ENCODE assay signal across 15 cellular contexts in the genomic region with DNA sequence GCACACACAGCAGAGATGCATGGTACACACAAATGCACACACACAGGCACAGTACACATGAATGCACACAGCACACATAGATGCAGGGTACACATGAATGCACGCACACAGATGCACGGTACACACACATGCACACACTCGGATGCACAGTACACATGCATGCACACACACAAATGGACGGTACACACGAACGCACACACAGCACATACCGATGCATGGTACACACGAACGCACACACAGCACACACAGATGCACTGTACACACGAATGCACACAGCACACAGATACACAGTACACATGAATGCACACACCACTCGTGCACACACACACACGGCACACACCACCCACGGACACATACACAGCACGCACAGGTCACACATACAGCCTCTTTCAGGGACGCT. TPM values are rescaled to one million over a fixed set of nuclear protein-coding genes. Genes with fewer than 3 reads are reported as not detected.
A peak's percentile ranks its signal among the peaks of the same experiment; 100 is the strongest.
DNase-seq lines count a peak whose midpoint lies in the region; ATAC-seq and TF ChIP-seq lines count a peak whose summit lies in the region.
"Had no signal": no experiment of that assay in that cellular context is flagged by ENCODE, and none has a peak within 500 bp of the region (broad histone marks: within the 10 kb centered on the region; RNA-seq: fewer than 3 reads in every experiment).

No MANE protein-coding gene starts in this region.

- no peak overlapping the region for H2BK15ac ChIP-seq in IMR-90 (ENCODE audit: low read depth, low read length)

- H3K36me3 ChIP-seq in IMR-90 (ENCODE audit: control insufficient read depth, insufficient read depth, low read length) (peaks cover 68% of the 10 kb centered on the region), trophoblast cell (ENCODE audit: control insufficient read depth in 1 of 2, insufficient read depth in 2 of 2, low read length in 2 of 2) (peaks cover 80 to 90% of the 10 kb centered on the region in 2 experiments), hepatocyte (replicated peaks; ENCODE audit: insufficient read depth, low read depth) (no peaks in the 10 kb centered on the region)

- H3K4me1 ChIP-seq in IMR-90 (ENCODE audit: control insufficient read depth, insufficient read depth, low read length): no peaks in the 10 kb centered on the region
- no peaks in the 10 kb centered on the region for H3K4me1 ChIP-seq in trophoblast cell (ENCODE audit: control insufficient read depth in 1 of 2, insufficient read depth in 2 of 2, low read length in 2 of 2)
- no peaks in the 10 kb centered on the region for H3K4me1 ChIP-seq in hepatocyte (ENCODE audit: insufficient read depth)
- H3K4me1 ChIP-seq: Caco-2 had no signal

- POLR2A ChIA-PET in IMR-90 (lab: Charles Lee; ENCODE audit: unreplicated experiment): no interaction called here

- H2BK12ac ChIP-seq in trophoblast cell (ENCODE audit: low read length): no peak overlapping the region

- 91% methylated on average over 10 of the region's 15 CpGs; no CpG with 5 or more reads in 1 of the 2 experiments for WGBS in IMR-90 (ENCODE audit: extremely low coverage in 2 of 2, insufficient read length in 1 of 2), 2 experiments
- WGBS in trophoblast cell (ENCODE audit: extremely low coverage, insufficient coverage, insufficient read length): no CpG with 5 or more reads among the region's 15 CpGs
- WGBS in hepatocyte (ENCODE audit: low lambda C conversion rate, missing lambda C conversion rate): 97% methylated on average over 15 of the region's 15 CpGs

- TF ChIP-seq RAD21 in IMR-90 (IDR thresholded peaks at IDR 0.05; ENCODE audit: low read length): no peak

- H3K4me3 Mint-ChIP-seq in activated naive CD4-positive, alpha-beta T cell treated with anti-CD3 and anti-CD28 coated beads, Interleukin-2, amount 10 ng/mL, durations not matched to agents 7 days and 5 days: no peak overlapping the region
- H3K4me3 Mint-ChIP-seq in endothelial cell (ENCODE audit: unreplicated experiment): peak overlapping the region; percentile 78
- H3K4me3 Mint-ChIP-seq: CD14-positive monocyte; CD8-positive, alpha-beta T cell had no signal

- H3K4me3 ChIP-seq in IMR-90 (ENCODE audit: insufficient read depth, low read depth, low read length): no peak overlapping the region
- peak overlapping the region; percentile 2 for H3K4me3 ChIP-seq in trophoblast cell (ENCODE audit: low read depth, low read length)
- H3K4me3 ChIP-seq in hepatocyte: no peak overlapping the region

- no peak overlapping the region for H3K27ac ChIP-seq in IMR-90 (ENCODE audit: insufficient read depth, low read length)
- H3K27ac ChIP-seq in trophoblast cell (ENCODE audit: low read depth, low read length): no peak overlapping the region
- no peak overlapping the region for H3K27ac ChIP-seq in hepatocyte
- H3K27ac ChIP-seq: 22Rv1 had no signal

- TF ChIP-seq POLR2A in IMR-90 (IDR thresholded peaks at IDR 0.05; ENCODE audit: low read depth, low read length): no peak

- DNase-seq in activated naive CD4-positive, alpha-beta T cell treated with anti-CD3 and anti-CD28 coated beads, Interleukin-2, amount 10 ng/mL, durations not matched to agents 7 days and 5 days: no peak
- DNase-seq in activated naive CD4-positive, alpha-beta T cell treated with Interleukin-2 at 50 U/mL for 16 hours: no peak
- no peak for DNase-seq in IMR-90
- DNase-seq in endothelial cell (ENCODE audit: low spot score): no peak
- DNase-seq in trophoblast cell: no peak
- DNase-seq in NCI-H82 treated with DMSO at 0.1 percent for 48 hours (lab: John Stamatoyannopoulos, UW; ENCODE audit: unreplicated experiment): no peak
- DNase-seq in hepatocyte (ENCODE audit: low spot score): no peak
- DNase-seq: Caco-2, DND-41, GDM1 had no signal

- H3K9ac ChIP-seq in IMR-90 (ENCODE audit: low read depth, low read length) (no peak overlapping the region), trophoblast cell (ENCODE audit: low read length) (no peak overlapping the region)

- no peak for TF ChIP-seq CTCF in IMR-90 (conservative IDR thresholded peaks at IDR 0.05; ENCODE audit: low read depth, low read length)
- TF ChIP-seq CTCF in endothelial cell (IDR thresholded peaks at IDR 0.05; ENCODE audit: unreplicated experiment): no peak
- no peak for TF ChIP-seq CTCF in hepatocyte (IDR thresholded peaks at IDR 0.05; ENCODE audit: poor library complexity)

- intact Hi-C loops in IMR-90 (cut with micrococcal nuclease): no loop called here

- no peak overlapping the region for H3K4me2 ChIP-seq in IMR-90 (ENCODE audit: low read depth, low read length)
- H3K4me2 ChIP-seq in trophoblast cell (ENCODE audit: low read length): no peak overlapping the region
- H3K4me2 ChIP-seq in hepatocyte: no peak overlapping the region

- H3K4ac ChIP-seq in IMR-90 (ENCODE audit: low read depth, low read length) (no peak overlapping the region), trophoblast cell (ENCODE audit: low read depth, low read length) (no peak overlapping the region)

- H3K9me3 ChIP-seq in IMR-90 (ENCODE audit: control insufficient read depth, insufficient read depth, low read length) (no peaks in the 10 kb centered on the region), trophoblast cell (ENCODE audit: insufficient read depth, low read depth, low read length) (peaks cover 13% of the 10 kb centered on the region), hepatocyte (ENCODE audit: low read depth) (no peaks in the 10 kb centered on the region)
- H3K9me3 ChIP-seq: Caco-2 had no signal

- H3K14ac ChIP-seq in IMR-90 (replicated peaks; ENCODE audit: low read depth, low read length) (no peak overlapping the region), trophoblast cell (ENCODE audit: low read length) (no peak overlapping the region)

- no peak overlapping the region for H4K5ac ChIP-seq in IMR-90 (ENCODE audit: low read depth, low read length)

- in situ Hi-C loops in IMR-90 (cut with MboI; ENCODE audit: low sequenced_read_pairs): no loop called here

- H3K27me3 ChIP-seq in IMR-90 (ENCODE audit: control insufficient read depth, insufficient read depth, low read length): no peaks in the 10 kb centered on the region
- no peaks in the 10 kb centered on the region for H3K27me3 ChIP-seq in trophoblast cell (ENCODE audit: insufficient read depth, low read length)
- no peaks in the 10 kb centered on the region for H3K27me3 ChIP-seq in hepatocyte

- H3K79me1 ChIP-seq in IMR-90 (ENCODE audit: low read depth in 1 of 2, low read length in 2 of 2) (peaks cover 0 to 13% of the 10 kb centered on the region in 2 experiments; a peak in 2 of 4 replicates), trophoblast cell (ENCODE audit: low read length) (no peaks in the 10 kb centered on the region)

- H3K56ac ChIP-seq in IMR-90 (ENCODE audit: extremely low read depth, insufficient read depth, low read length): no peak overlapping the region

- no peaks in the 10 kb centered on the region for H3K9me2 ChIP-seq in hepatocyte (replicated peaks; ENCODE audit: insufficient read depth)

- H4K91ac ChIP-seq in IMR-90 (ENCODE audit: insufficient read depth, low read depth, low read length) (no peak overlapping the region), trophoblast cell (ENCODE audit: low read depth, low read length) (no peak overlapping the region)

- H3K18ac ChIP-seq in IMR-90 (ENCODE audit: low read depth, low read length): no peak overlapping the region
- H3K18ac ChIP-seq in trophoblast cell (ENCODE audit: low read length): no peak overlapping the region

- peak overlapping the region; percentile 4 for H3K27ac Mint-ChIP-seq in activated naive CD4-positive, alpha-beta T cell treated with anti-CD3 and anti-CD28 coated beads, Interleukin-2, amount 10 ng/mL, durations not matched to agents 7 days and 5 days
- H3K27ac Mint-ChIP-seq in endothelial cell (ENCODE audit: unreplicated experiment): no peak overlapping the region
- H3K27ac Mint-ChIP-seq: CD8-positive, alpha-beta T cell had no signal

- peaks cover 9% of the 10 kb centered on the region for H3K9me3 Mint-ChIP-seq in activated naive CD4-positive, alpha-beta T cell treated with anti-CD3 and anti-CD28 coated beads, Interleukin-2, amount 10 ng/mL, durations not matched to agents 7 days and 5 days
- H3K9me3 Mint-ChIP-seq in endothelial cell (ENCODE audit: unreplicated experiment): no peaks in the 10 kb centered on the region
- H3K9me3 Mint-ChIP-seq: CD8-positive, alpha-beta T cell had no signal

- peaks cover 14% of the 10 kb centered on the region for H3K9me1 ChIP-seq in IMR-90 (ENCODE audit: insufficient read depth, low read length)

- H2AK9ac ChIP-seq in IMR-90 (replicated peaks; ENCODE audit: low read depth, low read length, poor library complexity): no peak overlapping the region

- no peak overlapping the region for H2BK5ac ChIP-seq in IMR-90 (ENCODE audit: low read depth, low read length, poor library complexity, severe bottlenecking)
- H2BK5ac ChIP-seq in trophoblast cell (ENCODE audit: low read depth, low read length, poor library complexity): no peak overlapping the region

- H3K79me2 ChIP-seq in trophoblast cell (ENCODE audit: control insufficient read depth, insufficient read depth, low read length, poor library complexity) (no peaks in the 10 kb centered on the region), hepatocyte (no peaks in the 10 kb centered on the region)

- H4K12ac ChIP-seq in trophoblast cell (ENCODE audit: low read depth, low read length): no peak overlapping the region

- H2BK120ac ChIP-seq in IMR-90 (ENCODE audit: low read depth, low read length) (no peak overlapping the region), trophoblast cell (ENCODE audit: insufficient read depth, low read length, poor library complexity) (no peak overlapping the region)

- CTCF ChIA-PET in activated naive CD4-positive, alpha-beta T cell treated with anti-CD3 and anti-CD28 coated beads, Interleukin-2, amount 10 ng/mL, durations not matched to agents 7 days and 5 days (lab: Charles Lee): no interaction called here
- CTCF ChIA-PET in IMR-90 (lab: Yijun Ruan, JAX): no interaction called here

- H3K4me1 Mint-ChIP-seq in activated naive CD4-positive, alpha-beta T cell treated with anti-CD3 and anti-CD28 coated beads, Interleukin-2, amount 10 ng/mL, durations not matched to agents 7 days and 5 days: no peaks in the 10 kb centered on the region
- H3K4me1 Mint-ChIP-seq in endothelial cell (ENCODE audit: unreplicated experiment): peaks cover 7% of the 10 kb centered on the region
- H3K4me1 Mint-ChIP-seq: CD14-positive monocyte had no signal

- no peak overlapping the region for H2AK5ac ChIP-seq in IMR-90 (ENCODE audit: low read depth, low read length)
- no peak overlapping the region for H2AK5ac ChIP-seq in trophoblast cell (ENCODE audit: low read length)

- dilution Hi-C loops in IMR-90 (cut with HindIII; ENCODE audit: low sequenced_read_pairs, unreplicated experiment): no loop called here

- H2AFZ ChIP-seq in IMR-90 (replicated peaks; ENCODE audit: low read length, poor library complexity): peak overlapping the region; percentile 32
- H2AFZ ChIP-seq in trophoblast cell (ENCODE audit: insufficient read depth, low read length, poor library complexity): no peak overlapping the region
- H2AFZ ChIP-seq in hepatocyte: no peak overlapping the region

- H4K20me1 ChIP-seq in IMR-90 (ENCODE audit: insufficient read depth, low read length): peaks cover 15% of the 10 kb centered on the region
- no peaks in the 10 kb centered on the region for H4K20me1 ChIP-seq in hepatocyte (ENCODE audit: insufficient read depth, poor library complexity, severe bottlenecking)

- H3K23ac ChIP-seq in IMR-90 (ENCODE audit: low read depth, low read length): no peak overlapping the region
- no peak overlapping the region for H3K23ac ChIP-seq in trophoblast cell (ENCODE audit: low read length)

- H2BK20ac ChIP-seq in IMR-90 (ENCODE audit: low read depth, low read length): no peak overlapping the region

- H4K8ac ChIP-seq in IMR-90 (ENCODE audit: low read depth in 2 of 2, low read length in 2 of 2) (no peak overlapping the region), trophoblast cell (ENCODE audit: low read depth, low read length) (no peak overlapping the region)

- H3K27me3 Mint-ChIP-seq in activated naive CD4-positive, alpha-beta T cell treated with anti-CD3 and anti-CD28 coated beads, Interleukin-2, amount 10 ng/mL, durations not matched to agents 7 days and 5 days: no peaks in the 10 kb centered on the region
- peaks cover 18% of the 10 kb centered on the region for H3K27me3 Mint-ChIP-seq in endothelial cell (ENCODE audit: unreplicated experiment)

- ATAC-seq in IMR-90 (ENCODE audit: low read depth): no peak
- ATAC-seq in GM18909 (IDR thresholded peaks at IDR 0.05; ENCODE audit: poor library complexity, unreplicated experiment): no peak
- ATAC-seq: CD8-positive, alpha-beta T cell; HCT116 had no signal

- H3K36me3 Mint-ChIP-seq in activated naive CD4-positive, alpha-beta T cell treated with anti-CD3 and anti-CD28 coated beads, Interleukin-2, amount 10 ng/mL, durations not matched to agents 7 days and 5 days: peaks cover 50% of the 10 kb centered on the region
- H3K36me3 Mint-ChIP-seq in endothelial cell (ENCODE audit: low read depth, unreplicated experiment): peaks cover 49% of the 10 kb centered on the region

- no TSS peak for BruUV-seq in IMR-90 (replicated peaks; lab: Mats Ljungman, UMichigan)

RNA-seq across cellular contexts. Expression of gene CPLX1, which starts 43.8 kb away (rescaled TPM):
- total RNA-seq in IMR-90 (2012; rRNA removed): not detected in 2 replicates
- polyA plus RNA-seq in IMR-90 (2012; rRNA removed): 0.05 and 0.06 TPM in 2 replicates
- 0.05 and 0.13 TPM in 2 replicates for polyA plus RNA-seq in IMR-90 (2012; cell fraction: cytosol; rRNA removed)
- polyA plus RNA-seq in IMR-90 (2012; cell fraction: nucleus; rRNA removed; ENCODE audit: low replicate concordance): 0.25 and 0.30 TPM in 2 replicates
- 0.46 TPM for total RNA-seq in endothelial cell (ENCODE audit: unreplicated experiment)
- 0.67 and 0.78 TPM in 2 replicates for polyA plus RNA-seq in trophoblast cell (2013)
- total RNA-seq in hepatocyte: 0.16 and 0.30 TPM in 2 replicates
- polyA plus RNA-seq in hepatocyte: 1.6 and 2.0 TPM in 2 replicates
- polyA plus RNA-seq: CD14-positive monocyte had no signal
